24 cellular contexts compared by ENCODE assay signal in the genomic region with DNA sequence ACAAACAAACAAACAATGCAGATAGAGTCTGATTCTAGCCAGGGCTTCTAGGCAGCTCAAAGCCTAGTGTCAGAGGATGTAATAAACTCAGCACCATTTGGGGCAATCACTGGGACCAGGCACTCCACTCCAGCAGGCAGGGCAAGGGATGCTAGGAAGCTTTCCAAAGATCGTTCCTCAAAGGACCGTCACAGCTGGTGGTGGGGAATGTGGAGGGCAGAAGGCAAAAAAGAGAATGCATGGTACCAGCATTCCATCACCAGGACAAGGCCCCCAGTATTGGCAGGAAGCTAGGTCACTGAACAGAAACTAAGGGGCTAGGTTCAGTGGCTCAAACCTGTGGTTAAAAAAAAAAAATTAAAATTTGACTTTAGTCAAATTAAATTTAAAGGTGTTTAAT.
"Had no signal": no experiment of that assay in that cellular context is flagged by ENCODE, and none has a peak within 500 bp of the region (broad histone marks: within the 10 kb centered on the region; RNA-seq: fewer than 3 reads in every experiment).

No MANE protein-coding gene starts in this region.

- H3K9me3 Mint-ChIP-seq: activated CD4-positive, alpha-beta T cell treated with anti-CD3 and anti-CD28 coated beads, Interleukin-2, amount 10 ng/mL, durations not matched to agents 7 days and 5 days; activated CD8-positive, alpha-beta T cell treated with anti-CD3 and anti-CD28 coated beads for 36 hours; activated naive CD4-positive, alpha-beta T cell treated with anti-CD3 and anti-CD28 coated beads for 36 hours; activated naive CD8-positive, alpha-beta T cell treated with anti-CD3 and anti-CD28 coated beads, Interleukin-2, amount 10 ng/mL, durations not matched to agents 7 days and 5 days; activated T-cell treated with anti-CD3 and anti-CD28 coated beads, Interleukin-2, amount 50 U/mL, for 4 hours; type B pancreatic cell had no signal

- H3K4me3 Mint-ChIP-seq: activated CD4-positive, alpha-beta T cell treated with anti-CD3 and anti-CD28 coated beads, Interleukin-2, amount 10 ng/mL, durations not matched to agents 7 days and 5 days; activated CD8-positive, alpha-beta T cell treated with anti-CD3 and anti-CD28 coated beads for 36 hours; activated naive CD4-positive, alpha-beta T cell treated with anti-CD3 and anti-CD28 coated beads for 36 hours; activated naive CD8-positive, alpha-beta T cell treated with anti-CD3 and anti-CD28 coated beads, Interleukin-2, amount 10 ng/mL, durations not matched to agents 7 days and 5 days; activated T-cell treated with anti-CD3 and anti-CD28 coated beads, Interleukin-2, amount 50 U/mL, for 4 hours; type B pancreatic cell had no signal

- H3K4me3 ChIP-seq: coronary artery, esophagus squamous epithelium, gastrocnemius medialis, right lobe of liver, skin epidermis, thoracic aorta, vagina had no signal

- ATAC-seq: activated CD8-positive, alpha-beta T cell treated with anti-CD3 and anti-CD28 coated beads for 36 hours; activated T-cell treated with anti-CD3 and anti-CD28 coated beads, Interleukin-2, amount 50 U/mL, for 4 hours; gastrocnemius medialis; left ventricle myocardium superior; right lobe of liver had no signal

- DNase-seq: activated CD4-positive, alpha-beta T cell treated with anti-CD3 and anti-CD28 coated beads, Interleukin-2, amount 10 ng/mL, durations not matched to agents 7 days and 5 days; activated CD4-positive, CD25-positive, alpha-beta regulatory T cell treated with anti-CD3 and anti-CD28 coated beads, Interleukin-2, amount 50 U/mL, for 72 hours; activated CD8-positive, alpha-beta T cell treated with anti-CD3 and anti-CD28 coated beads for 36 hours; activated effector memory CD4-positive, alpha-beta T cell treated with Interleukin-2 at 50 U/mL for 16 hours; activated naive CD4-positive, alpha-beta T cell treated with anti-CD3 and anti-CD28 coated beads for 36 hours; activated naive CD8-positive, alpha-beta T cell treated with anti-CD3 and anti-CD28 coated beads, Interleukin-2, amount 10 ng/mL, durations not matched to agents 7 days and 5 days; activated T-cell treated with anti-CD3 and anti-CD28 coated beads, Interleukin-2, amount 50 U/mL, for 4 hours; amniotic stem cell; cerebellar nuclear complex; esophagus squamous epithelium; gastrocnemius medialis; hypothalamus; kidney glomerular epithelial cell; left ventricle myocardium superior; occipital lobe; posterior cingulate gyrus; right lobe of liver; stimulated activated CD4-positive, alpha-beta T cell treated with anti-CD3 and anti-CD28 coated beads, Interleukin-1b, Interleukin-23, amount 100 ng/mL, for 48 hours had no signal

- H3K36me3 Mint-ChIP-seq: activated naive CD8-positive, alpha-beta T cell treated with anti-CD3 and anti-CD28 coated beads, Interleukin-2, amount 10 ng/mL, durations not matched to agents 7 days and 5 days had no signal

- H3K36me3 ChIP-seq: gastrocnemius medialis, right lobe of liver, thoracic aorta, vagina had no signal

- H3K27me3 Mint-ChIP-seq: activated CD4-positive, alpha-beta T cell treated with anti-CD3 and anti-CD28 coated beads, Interleukin-2, amount 10 ng/mL, durations not matched to agents 7 days and 5 days; activated CD8-positive, alpha-beta T cell treated with anti-CD3 and anti-CD28 coated beads for 36 hours; activated naive CD8-positive, alpha-beta T cell treated with anti-CD3 and anti-CD28 coated beads, Interleukin-2, amount 10 ng/mL, durations not matched to agents 7 days and 5 days; type B pancreatic cell had no signal

- H3K9me3 ChIP-seq: esophagus squamous epithelium, gastrocnemius medialis, right lobe of liver, thoracic aorta, vagina had no signal

- H3K27ac ChIP-seq: coronary artery, esophagus squamous epithelium, gastrocnemius medialis, right lobe of liver, skin epidermis, thoracic aorta, vagina, VCaP had no signal

- H3K27ac Mint-ChIP-seq: activated CD4-positive, alpha-beta T cell treated with anti-CD3 and anti-CD28 coated beads, Interleukin-2, amount 10 ng/mL, durations not matched to agents 7 days and 5 days; activated CD8-positive, alpha-beta T cell treated with anti-CD3 and anti-CD28 coated beads for 36 hours; activated naive CD4-positive, alpha-beta T cell treated with anti-CD3 and anti-CD28 coated beads for 36 hours; activated naive CD8-positive, alpha-beta T cell treated with anti-CD3 and anti-CD28 coated beads, Interleukin-2, amount 10 ng/mL, durations not matched to agents 7 days and 5 days; type B pancreatic cell had no signal

- H3K27me3 ChIP-seq: esophagus squamous epithelium, gastrocnemius medialis, right lobe of liver, vagina had no signal

- H3K4me1 ChIP-seq: gastrocnemius medialis, vagina had no signal
